ENCODE assay signal across 23 cellular contexts in genomic region chr15:70279096-70279495, GRCh38.
"Had no signal": no experiment of that assay in that cellular context is flagged by ENCODE, and none has a peak within 500 bp of the region (broad histone marks: within the 10 kb centered on the region; RNA-seq: fewer than 3 reads in every experiment).

No MANE protein-coding gene starts in this region.

- H3K27me3 Mint-ChIP-seq: activated naive CD4-positive, alpha-beta T cell treated with anti-CD3 and anti-CD28 coated beads, Interleukin-2, amount 50 U/mL, for 24 hours; activated naive CD8-positive, alpha-beta T cell treated with anti-CD3 and anti-CD28 coated beads for 36 hours; activated T-cell treated with anti-CD3 and anti-CD28 coated beads, Interleukin-2, amount 50 U/mL, for 24 hours had no signal

- H3K27ac ChIP-seq: adrenal gland, body of pancreas, colonic mucosa had no signal

- H3K9me3 ChIP-seq: adrenal gland, body of pancreas, colonic mucosa had no signal

- H3K9me3 Mint-ChIP-seq: activated CD4-positive, alpha-beta memory T cell treated with anti-CD3 and anti-CD28 coated beads, Interleukin-2, amount 10 ng/mL, durations not matched to agents 7 days and 5 days; activated naive CD4-positive, alpha-beta T cell treated with anti-CD3 and anti-CD28 coated beads for 36 hours; activated naive CD4-positive, alpha-beta T cell treated with anti-CD3 and anti-CD28 coated beads, Interleukin-2, amount 50 U/mL, for 24 hours; activated naive CD8-positive, alpha-beta T cell treated with anti-CD3 and anti-CD28 coated beads for 36 hours; activated T-cell treated with anti-CD3 and anti-CD28 coated beads, Interleukin-2, amount 50 U/mL, for 24 hours; activated T-cell treated with anti-CD3 and anti-CD28 coated beads, Interleukin-2, amount 50 U/mL, for 72 hours had no signal

- H3K4me1 ChIP-seq: adrenal gland, body of pancreas, colonic mucosa had no signal

- H3K36me3 ChIP-seq: adrenal gland, colonic mucosa had no signal

- H3K4me3 ChIP-seq: adrenal gland, body of pancreas, colonic mucosa had no signal

- H3K27ac Mint-ChIP-seq: activated CD4-positive, alpha-beta memory T cell treated with anti-CD3 and anti-CD28 coated beads, Interleukin-2, amount 10 ng/mL, durations not matched to agents 7 days and 5 days; activated CD4-positive, alpha-beta T cell treated with anti-CD3 and anti-CD28 coated beads, Interleukin-2, amount 10 ng/mL, durations not matched to agents 7 days and 5 days; activated naive CD4-positive, alpha-beta T cell treated with anti-CD3 and anti-CD28 coated beads for 36 hours; activated naive CD4-positive, alpha-beta T cell treated with anti-CD3 and anti-CD28 coated beads, Interleukin-2, amount 50 U/mL, for 24 hours; activated naive CD8-positive, alpha-beta T cell treated with anti-CD3 and anti-CD28 coated beads for 36 hours; activated naive CD8-positive, alpha-beta T cell treated with anti-CD3 and anti-CD28 coated beads, Interleukin-2, amount 50 U/mL, for 24 hours; activated T-cell treated with anti-CD3 and anti-CD28 coated beads, Interleukin-2, amount 50 U/mL, for 24 hours; activated T-cell treated with anti-CD3 and anti-CD28 coated beads, Interleukin-2, amount 50 U/mL, for 72 hours had no signal

- DNase-seq: activated CD4-positive, alpha-beta memory T cell treated with anti-CD3 and anti-CD28 coated beads, Interleukin-2, amount 10 ng/mL, durations not matched to agents 7 days and 5 days; activated CD4-positive, alpha-beta T cell treated with anti-CD3 and anti-CD28 coated beads for 1 hour; activated CD4-positive, alpha-beta T cell treated with anti-CD3 and anti-CD28 coated beads for 4 hours; activated CD4-positive, alpha-beta T cell treated with anti-CD3 and anti-CD28 coated beads, Interleukin-2, amount 10 ng/mL, durations not matched to agents 7 days and 5 days; activated CD4-positive, alpha-beta T cell treated with anti-CD3 and anti-CD28 coated beads, Interleukin-2, amount 50 U/mL, for 4 hours; activated CD8-positive, alpha-beta memory T cell treated with anti-CD3 and anti-CD28 coated beads, Interleukin-2, amount 50 U/mL, for 48 hours; activated naive CD4-positive, alpha-beta T cell treated with anti-CD3 and anti-CD28 coated beads for 36 hours; activated naive CD8-positive, alpha-beta T cell treated with anti-CD3 and anti-CD28 coated beads for 36 hours; activated naive CD8-positive, alpha-beta T cell treated with anti-CD3 and anti-CD28 coated beads, Interleukin-2, amount 50 U/mL, for 24 hours; activated T-cell treated with anti-CD3 and anti-CD28 coated beads for 4 hours; activated T-cell treated with anti-CD3 and anti-CD28 coated beads, Interleukin-2, amount 50 U/mL, for 72 hours; adrenal gland; amygdala; body of pancreas; central memory CD4-positive, alpha-beta T cell; cerebellar nuclear complex; colonic mucosa; effector CD8-positive, alpha-beta T cell; foreskin fibroblast; glutamatergic neuron; T-helper 2 cell had no signal

- H3K27me3 ChIP-seq: adrenal gland, body of pancreas, colonic mucosa had no signal

- H3K36me3 Mint-ChIP-seq: activated naive CD4-positive, alpha-beta T cell treated with anti-CD3 and anti-CD28 coated beads, Interleukin-2, amount 50 U/mL, for 24 hours; activated naive CD8-positive, alpha-beta T cell treated with anti-CD3 and anti-CD28 coated beads for 36 hours had no signal

- H3K4me1 Mint-ChIP-seq: activated naive CD4-positive, alpha-beta T cell treated with anti-CD3 and anti-CD28 coated beads, Interleukin-2, amount 50 U/mL, for 24 hours had no signal

- H3K4me3 Mint-ChIP-seq: activated CD4-positive, alpha-beta memory T cell treated with anti-CD3 and anti-CD28 coated beads, Interleukin-2, amount 10 ng/mL, durations not matched to agents 7 days and 5 days; activated CD4-positive, alpha-beta T cell treated with anti-CD3 and anti-CD28 coated beads, Interleukin-2, amount 10 ng/mL, durations not matched to agents 7 days and 5 days; activated naive CD4-positive, alpha-beta T cell treated with anti-CD3 and anti-CD28 coated beads for 36 hours; activated naive CD4-positive, alpha-beta T cell treated with anti-CD3 and anti-CD28 coated beads, Interleukin-2, amount 50 U/mL, for 24 hours; activated naive CD8-positive, alpha-beta T cell treated with anti-CD3 and anti-CD28 coated beads for 36 hours; activated naive CD8-positive, alpha-beta T cell treated with anti-CD3 and anti-CD28 coated beads, Interleukin-2, amount 50 U/mL, for 24 hours; activated T-cell treated with anti-CD3 and anti-CD28 coated beads, Interleukin-2, amount 50 U/mL, for 24 hours; activated T-cell treated with anti-CD3 and anti-CD28 coated beads, Interleukin-2, amount 50 U/mL, for 72 hours had no signal

- ATAC-seq: activated naive CD8-positive, alpha-beta T cell treated with anti-CD3 and anti-CD28 coated beads, Interleukin-2, amount 50 U/mL, for 24 hours; activated T-cell treated with anti-CD3 and anti-CD28 coated beads, Interleukin-2, amount 50 U/mL, for 72 hours; body of pancreas had no signal
